Comparison of ENCODE assay signal across 8 cellular contexts in genomic region chr2:64586883-64587481, GRCh38.
DNase-seq lines count a peak whose midpoint lies in the region; ATAC-seq and TF ChIP-seq lines count a peak whose summit lies in the region.

No MANE protein-coding gene starts in this region.

- H3K36me3 Mint-ChIP-seq in type B pancreatic cell = peaks cover 8% of the 10 kb centered on the region

- H3K4me1 Mint-ChIP-seq in type B pancreatic cell (ENCODE audit: unreplicated experiment) = no peaks in the 10 kb centered on the region

- peak overlapping the region; percentile 8 for H3K27ac Mint-ChIP-seq in type B pancreatic cell

- ATAC-seq in HG02852 (IDR thresholded peaks at IDR 0.05; ENCODE audit: unreplicated experiment) = no peak

- in situ Hi-C loops in GM13976 (cut with MboI; ENCODE audit: low sequenced_read_pairs, unreplicated experiment) = no loop called here

- no peak overlapping the region for H3K4me3 Mint-ChIP-seq in type B pancreatic cell

- H3K9me3 Mint-ChIP-seq in type B pancreatic cell = no peaks in the 10 kb centered on the region

- peak; percentile 68 to 71 for DNase-seq in AML-193 (lab: John Stamatoyannopoulos, UW)
- peak; percentile 57 for DNase-seq in GM13976 (ENCODE audit: low spot score)
- peak; percentile 10 for DNase-seq in NCI-H748 treated with DMSO at 0.1 percent for 48 hours (lab: John Stamatoyannopoulos, UW)
- peak; percentile 75 to 78 for DNase-seq in cardiac fibroblast (ENCODE audit: low read depth in 2 of 2)
- DNase-seq in kidney tubule cell (ENCODE audit: low spot score) = peak; percentile 64
- no peak for DNase-seq in type B pancreatic cell (ENCODE audit: extremely low spot score, unreplicated experiment)
- no peak for DNase-seq in mesenteric fat pad (ENCODE audit: low spot score)

- H3K27me3 Mint-ChIP-seq in type B pancreatic cell = no peaks in the 10 kb centered on the region

- TF ChIP-seq CTCF in GM13976 (IDR thresholded peaks at IDR 0.05; ENCODE audit: borderline replicate concordance, control extremely low read depth, extremely low read depth, insufficient read depth, missing control alignments) (peak; percentile 56), cardiac fibroblast (IDR thresholded peaks at IDR 0.05; ENCODE audit: low read depth, low read length) (peak; percentile 54), type B pancreatic cell (conservative IDR thresholded peaks at IDR 0.05) (peak; percentile 85)

- no peak overlapping the region for H3K4me3 ChIP-seq in cardiac fibroblast (replicated peaks in 1 of 2; ENCODE audit: low read depth in 2 of 2, low read length in 2 of 2)

Comparison
In these comparisons a context has a peak if more than half of its experiments do, and no peak if none do; other contexts are left out.
1. DNase-seq: peak in AML-193 (2 of 2), GM13976 (single experiment), NCI-H748 treated with DMSO at 0.1 percent for 48 hours (single experiment), cardiac fibroblast (2 of 2) and kidney tubule cell (single experiment); none in type B pancreatic cell (single experiment) and mesenteric fat pad (single experiment).
2. Peak in every context shown above with its lines, with median percentiles within 50 percentile points of each other: CTCF ChIP-seq.